In the genomic region with DNA sequence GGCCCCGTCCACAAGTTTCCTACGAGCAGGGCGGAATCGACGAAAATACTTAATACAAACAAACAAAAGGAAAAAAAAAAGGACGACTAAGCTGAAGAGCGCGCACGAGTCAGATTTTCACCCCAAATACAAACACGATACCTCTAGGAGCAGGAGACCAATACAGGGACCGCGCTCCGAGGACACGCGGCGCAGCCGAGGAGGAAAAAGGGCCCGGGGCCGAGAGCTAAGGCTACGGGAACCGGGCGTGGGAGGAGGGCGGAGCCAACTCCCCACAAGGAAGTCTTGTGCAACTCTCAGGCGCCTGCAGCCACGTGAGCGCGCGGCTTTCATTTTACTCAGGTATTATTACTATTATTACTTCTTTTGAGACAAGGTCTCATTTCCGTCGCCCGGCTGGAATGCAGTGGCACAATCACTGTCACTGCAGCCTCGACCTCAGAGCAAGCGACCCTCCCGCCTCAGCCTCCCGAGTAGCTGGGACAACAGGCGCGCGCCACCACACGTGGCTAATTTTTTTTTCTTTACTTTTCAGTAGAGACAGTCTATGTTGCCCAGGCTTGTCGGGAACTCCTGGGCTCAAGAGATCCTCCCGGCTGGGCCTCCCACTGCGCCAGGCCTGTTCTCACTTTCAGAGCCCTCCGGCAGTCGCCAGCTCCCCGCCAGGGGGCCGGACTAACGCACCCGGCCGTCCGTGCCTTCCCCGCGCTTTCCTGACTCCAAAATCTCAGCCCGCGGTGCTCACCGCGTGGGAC, we compare ENCODE assay signal across 1 cellular context.
TF ChIP-seq lines count a peak whose summit lies in the region.

No MANE protein-coding gene starts in this region.

TF ChIP-seq in liver, 16 proteins besides CTCF, POLR2A, EP300 and RAD21 (continued from another document):
- TF ChIP-seq, protein P1, sequence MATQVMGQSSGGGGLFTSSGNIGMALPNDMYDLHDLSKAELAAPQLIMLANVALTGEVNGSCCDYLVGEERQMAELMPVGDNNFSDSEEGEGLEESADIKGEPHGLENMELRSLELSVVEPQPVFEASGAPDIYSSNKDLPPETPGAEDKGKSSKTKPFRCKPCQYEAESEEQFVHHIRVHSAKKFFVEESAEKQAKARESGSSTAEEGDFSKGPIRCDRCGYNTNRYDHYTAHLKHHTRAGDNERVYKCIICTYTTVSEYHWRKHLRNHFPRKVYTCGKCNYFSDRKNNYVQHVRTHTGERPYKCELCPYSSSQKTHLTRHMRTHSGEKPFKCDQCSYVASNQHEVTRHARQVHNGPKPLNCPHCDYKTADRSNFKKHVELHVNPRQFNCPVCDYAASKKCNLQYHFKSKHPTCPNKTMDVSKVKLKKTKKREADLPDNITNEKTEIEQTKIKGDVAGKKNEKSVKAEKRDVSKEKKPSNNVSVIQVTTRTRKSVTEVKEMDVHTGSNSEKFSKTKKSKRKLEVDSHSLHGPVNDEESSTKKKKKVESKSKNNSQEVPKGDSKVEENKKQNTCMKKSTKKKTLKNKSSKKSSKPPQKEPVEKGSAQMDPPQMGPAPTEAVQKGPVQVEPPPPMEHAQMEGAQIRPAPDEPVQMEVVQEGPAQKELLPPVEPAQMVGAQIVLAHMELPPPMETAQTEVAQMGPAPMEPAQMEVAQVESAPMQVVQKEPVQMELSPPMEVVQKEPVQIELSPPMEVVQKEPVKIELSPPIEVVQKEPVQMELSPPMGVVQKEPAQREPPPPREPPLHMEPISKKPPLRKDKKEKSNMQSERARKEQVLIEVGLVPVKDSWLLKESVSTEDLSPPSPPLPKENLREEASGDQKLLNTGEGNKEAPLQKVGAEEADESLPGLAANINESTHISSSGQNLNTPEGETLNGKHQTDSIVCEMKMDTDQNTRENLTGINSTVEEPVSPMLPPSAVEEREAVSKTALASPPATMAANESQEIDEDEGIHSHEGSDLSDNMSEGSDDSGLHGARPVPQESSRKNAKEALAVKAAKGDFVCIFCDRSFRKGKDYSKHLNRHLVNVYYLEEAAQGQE (IDR thresholded peaks at IDR 0.05) = peak; percentile 91
